32 cellular contexts compared by ENCODE assay signal in genomic region chr10:51911721-51912120, GRCh38.
"Had no signal": no experiment of that assay in that cellular context is flagged by ENCODE, and none has a peak within 500 bp of the region (broad histone marks: within the 10 kb centered on the region; RNA-seq: fewer than 3 reads in every experiment).

No MANE protein-coding gene starts in this region.

- H3K27me3 ChIP-seq: body of pancreas, cardiac muscle cell, colonic mucosa, neutrophil, ovary had no signal

- DNase-seq: activated CD4-positive, alpha-beta T cell treated with anti-CD3 and anti-CD28 coated beads for 48 hours; activated CD4-positive, alpha-beta T cell treated with anti-CD3 and anti-CD28 coated beads, Interleukin-2, amount 50 U/mL, for 48 hours; activated CD8-positive, alpha-beta memory T cell treated with anti-CD3 and anti-CD28 coated beads for 24 hours; activated effector memory CD4-positive, alpha-beta T cell treated with Interleukin-2 at 50 U/mL for 16 hours; activated naive CD4-positive, alpha-beta T cell treated with Interleukin-2 at 50 U/mL for 16 hours; anterior cingulate cortex; body of pancreas; cerebellar nuclear complex; colonic mucosa; effector CD8-positive, alpha-beta T cell; islet precursor cell; left cardiac atrium; mammary epithelial cell; naive thymus-derived CD8-positive, alpha-beta T cell; ovary; retina; stimulated activated CD4-positive, alpha-beta T cell treated with anti-CD3 and anti-CD28 coated beads, Interleukin-1b, Interleukin-23, amount 100 ng/mL, for 48 hours; stimulated activated CD4-positive, alpha-beta T cell treated with anti-CD3 and anti-CD28 coated beads, Interleukin-4, amount 100 ng/mL, for 4 hours; stimulated activated CD8-positive, alpha-beta memory T cell treated with anti-CD3 and anti-CD28 coated beads, Interleukin-4, amount 100 ng/mL, for 48 hours; stimulated activated naive CD8-positive, alpha-beta T cell treated with anti-CD3 and anti-CD28 coated beads, Interleukin-15, amount 100 ng/mL, for 72 hours; substantia nigra; T-helper 9 cell; WERI-Rb-1 had no signal

- H3K27me3 Mint-ChIP-seq: progenitor cell of endocrine pancreas; stimulated activated memory B cell treated with anti-CD40 and anti-IgM and Interleukin-4, amounts not matched to agents 10 μg/mL and 1 μg/mL and 100 μg/mL, for 72 hours; stimulated activated naive CD8-positive, alpha-beta T cell treated with anti-CD3 and anti-CD28 coated beads, Interleukin-15, amount 100 ng/mL, for 72 hours; type B pancreatic cell had no signal

- H3K36me3 Mint-ChIP-seq: activated naive CD8-positive, alpha-beta T cell; naive thymus-derived CD8-positive, alpha-beta T cell; stimulated activated memory B cell treated with anti-CD40 and anti-IgM and Interleukin-4, amounts not matched to agents 10 μg/mL and 1 μg/mL and 100 μg/mL, for 72 hours; type B pancreatic cell had no signal

- H3K9me3 Mint-ChIP-seq: stimulated activated memory B cell treated with anti-CD40 and anti-IgM and Interleukin-4, amounts not matched to agents 10 μg/mL and 1 μg/mL and 100 μg/mL, for 72 hours; stimulated activated naive CD8-positive, alpha-beta T cell treated with anti-CD3 and anti-CD28 coated beads, Interleukin-15, amount 100 ng/mL, for 72 hours; type B pancreatic cell had no signal

- H3K4me1 ChIP-seq: body of pancreas, colonic mucosa had no signal

- H3K4me3 Mint-ChIP-seq: activated naive CD8-positive, alpha-beta T cell; naive thymus-derived CD8-positive, alpha-beta T cell; stimulated activated memory B cell treated with anti-CD40 and anti-IgM and Interleukin-4, amounts not matched to agents 10 μg/mL and 1 μg/mL and 100 μg/mL, for 72 hours; stimulated activated naive CD8-positive, alpha-beta T cell treated with anti-CD3 and anti-CD28 coated beads, Interleukin-15, amount 100 ng/mL, for 72 hours; type B pancreatic cell had no signal

- H3K9me3 ChIP-seq: body of pancreas, colonic mucosa, neutrophil, ovary had no signal

- H3K4me1 Mint-ChIP-seq: naive thymus-derived CD8-positive, alpha-beta T cell; stimulated activated memory B cell treated with anti-CD40 and anti-IgM and Interleukin-4, amounts not matched to agents 10 μg/mL and 1 μg/mL and 100 μg/mL, for 72 hours; stimulated activated naive CD8-positive, alpha-beta T cell treated with anti-CD3 and anti-CD28 coated beads, Interleukin-15, amount 100 ng/mL, for 72 hours had no signal

- ATAC-seq: activated CD4-positive, CD25-positive, alpha-beta regulatory T cell treated with anti-CD3 and anti-CD28 coated beads, Interleukin-2, amount 50 U/mL, for 24 hours; body of pancreas; left cardiac atrium; naive thymus-derived CD8-positive, alpha-beta T cell; sciatic nerve; stimulated activated memory B cell treated with anti-CD40 and anti-IgM and Interleukin-4, amounts not matched to agents 10 μg/mL and 1 μg/mL and 100 μg/mL, for 72 hours; stimulated activated naive CD8-positive, alpha-beta T cell treated with anti-CD3 and anti-CD28 coated beads, Interleukin-15, amount 100 ng/mL, for 72 hours had no signal

- H3K27ac Mint-ChIP-seq: activated naive CD8-positive, alpha-beta T cell; naive thymus-derived CD8-positive, alpha-beta T cell; progenitor cell of endocrine pancreas; stimulated activated memory B cell treated with anti-CD40 and anti-IgM and Interleukin-4, amounts not matched to agents 10 μg/mL and 1 μg/mL and 100 μg/mL, for 72 hours; stimulated activated naive CD8-positive, alpha-beta T cell treated with anti-CD3 and anti-CD28 coated beads, Interleukin-15, amount 100 ng/mL, for 72 hours; type B pancreatic cell had no signal

- H3K27ac ChIP-seq: body of pancreas, cardiac muscle cell, colonic mucosa, neutrophil, WERI-Rb-1 had no signal

- H3K4me3 ChIP-seq: body of pancreas, cardiac muscle cell, colonic mucosa, ovary, smooth muscle cell had no signal

- H3K36me3 ChIP-seq: cardiac muscle cell, colonic mucosa, neutrophil, ovary, WERI-Rb-1 had no signal
